7 cellular contexts compared by ENCODE assay signal in genomic region chr15:74988007-74988800, GRCh38. TPM values are rescaled to one million over a fixed set of nuclear protein-coding genes. Genes with fewer than 3 reads are reported as not detected.
A peak's percentile ranks its signal among the peaks of the same experiment; 100 is the strongest.
DNase-seq lines count a peak whose midpoint lies in the region; ATAC-seq, FAIRE-seq and TF ChIP-seq lines count a peak whose summit lies in the region.

No MANE protein-coding gene starts in this region.

- no peak for ATAC-seq in GM21526 (IDR thresholded peaks at IDR 0.05; ENCODE audit: low FRiP score, unreplicated experiment)

- H3K27me3 ChIP-seq in KMS-11 (ENCODE audit: insufficient read depth, low read depth) (peaks cover 14% of the 10 kb centered on the region), parathyroid adenoma (ENCODE audit: control insufficient read depth, insufficient read depth, low read length) (no peaks in the 10 kb centered on the region)

- FAIRE-seq in kidney (lab: Jason Lieb, UNC) = no peak

- H3K9me3 ChIP-seq in parathyroid adenoma (ENCODE audit: control insufficient read depth, low read length) = no peaks in the 10 kb centered on the region
- H3K9me3 ChIP-seq in kidney (ENCODE audit: control insufficient read depth in 1 of 2, low read length in 2 of 2) = no peaks in the 10 kb centered on the region

- DNase-seq in GM04504 (ENCODE audit: low read depth) (peak; percentile 3), SK-N-DZ (ENCODE audit: low spot score) (peak; percentile 73), dermis blood vessel endothelial cell (peak; percentile 81), kidney (no peak)

- H2AFZ ChIP-seq in KMS-11 (ENCODE audit: low read depth) (no peak overlapping the region), parathyroid adenoma (no peak overlapping the region)

- H3K9ac ChIP-seq in KMS-11 (no peak overlapping the region), parathyroid adenoma (no peak overlapping the region), kidney (ENCODE audit: low read length in 2 of 2) (no peak overlapping the region)

- TF ChIP-seq CTCF in KMS-11 (conservative IDR thresholded peaks at IDR 0.05; ENCODE audit: low read depth, low read length) (peak; percentile 68), parathyroid adenoma (IDR thresholded peaks at IDR 0.05) (peak; percentile 56), kidney (IDR thresholded peaks at IDR 0.05; ENCODE audit: borderline replicate concordance, extremely low read depth, insufficient read depth) (no peak)

- no peaks in the 10 kb centered on the region for H4K20me1 ChIP-seq in KMS-11 (ENCODE audit: insufficient read depth)

- no peaks in the 10 kb centered on the region for H3K79me2 ChIP-seq in KMS-11 (ENCODE audit: insufficient read depth, low read depth)
- H3K79me2 ChIP-seq in parathyroid adenoma = no peaks in the 10 kb centered on the region

- H3K4me1 ChIP-seq in KMS-11 (ENCODE audit: low read depth, poor library complexity, severe bottlenecking) = peaks cover 25% of the 10 kb centered on the region
- peaks cover 4% of the 10 kb centered on the region for H3K4me1 ChIP-seq in parathyroid adenoma
- H3K4me1 ChIP-seq in kidney (ENCODE audit: control insufficient read depth in 1 of 2, insufficient read depth in 1 of 2, low read depth in 1 of 2, low read length in 2 of 2) = no peaks in the 10 kb centered on the region

- H3K4me2 ChIP-seq in KMS-11 = no peak overlapping the region
- no peak overlapping the region for H3K4me2 ChIP-seq in parathyroid adenoma (ENCODE audit: low read length)

- no peak overlapping the region for H3K4me3 ChIP-seq in KMS-11 (IDR thresholded peaks at IDR 0.05; ENCODE audit: insufficient read depth, low read depth, low read length)
- no peak overlapping the region for H3K4me3 ChIP-seq in parathyroid adenoma (ENCODE audit: low read depth, low read length)
- no peak overlapping the region for H3K4me3 ChIP-seq in kidney (ENCODE audit: low read length in 2 of 2)

- no peak overlapping the region for H3K27ac ChIP-seq in KMS-11
- no peak overlapping the region for H3K27ac ChIP-seq in parathyroid adenoma
- no peak overlapping the region for H3K27ac ChIP-seq in kidney (ENCODE audit: low read depth in 2 of 2, low read length in 2 of 2)

- intact Hi-C loops in kidney (cut with DNase I) = no loop called here

- H3K36me3 ChIP-seq in KMS-11 (ENCODE audit: insufficient read depth) = no peaks in the 10 kb centered on the region
- H3K36me3 ChIP-seq in parathyroid adenoma (ENCODE audit: control insufficient read depth, insufficient read depth, low read length) = no peaks in the 10 kb centered on the region
- H3K36me3 ChIP-seq in kidney (ENCODE audit: control insufficient read depth in 1 of 2, insufficient read depth in 2 of 2, low read length in 2 of 2) = no peaks in the 10 kb centered on the region

RNA-seq across cellular contexts. Expression of gene SCAMP5, which starts 7.2 kb away (rescaled TPM):
- polyA plus RNA-seq in SK-N-DZ (2014; cell fraction: cytosol; rRNA removed) = 49.6 and 50.5 TPM in 2 replicates
- polyA plus RNA-seq in SK-N-DZ (2014; cell fraction: nucleus; rRNA removed) = 80.5 and 89.5 TPM in 2 replicates
- total RNA-seq in dermis blood vessel endothelial cell (9.5 and 11.6 TPM in 2 replicates), kidney (13.4 TPM)
- 29.5 TPM for polyA plus RNA-seq in kidney (ENCODE audit: insufficient read depth, low read depth, low replicate concordance)

RNA-seq across cellular contexts. Expression of gene RPP25, which starts 31.6 kb away (rescaled TPM):
- polyA plus RNA-seq in SK-N-DZ (2014; cell fraction: cytosol; rRNA removed) = 13.3 and 13.8 TPM in 2 replicates
- 6.0 and 7.1 TPM in 2 replicates for polyA plus RNA-seq in SK-N-DZ (2014; cell fraction: nucleus; rRNA removed)
- total RNA-seq in dermis blood vessel endothelial cell = 25.8 and 31.1 TPM in 2 replicates
- 7.2 TPM for total RNA-seq in kidney
- 7.3 TPM for polyA plus RNA-seq in kidney (ENCODE audit: insufficient read depth, low read depth, low replicate concordance)

RNA-seq across cellular contexts. Expression of gene PPCDC, which starts 35.2 kb away (rescaled TPM):
- 20.4 and 33.5 TPM in 2 replicates for polyA plus RNA-seq in SK-N-DZ (2014; cell fraction: cytosol; rRNA removed)
- polyA plus RNA-seq in SK-N-DZ (2014; cell fraction: nucleus; rRNA removed) = 23.3 and 50.7 TPM in 2 replicates
- total RNA-seq in dermis blood vessel endothelial cell = 14.0 and 14.5 TPM in 2 replicates
- 16.3 TPM for total RNA-seq in kidney
- polyA plus RNA-seq in kidney (ENCODE audit: insufficient read depth, low read depth, low replicate concordance) = 25.3 TPM

RNA-seq across cellular contexts. Expression of gene COX5A, which starts 50.3 kb away (rescaled TPM):
- polyA plus RNA-seq in SK-N-DZ (2014; cell fraction: cytosol; rRNA removed) = 284 and 377 TPM in 2 replicates
- polyA plus RNA-seq in SK-N-DZ (2014; cell fraction: nucleus; rRNA removed) = 228 and 275 TPM in 2 replicates
- total RNA-seq in dermis blood vessel endothelial cell (47.5 and 79.2 TPM in 2 replicates), kidney (150 TPM)
- 701 TPM for polyA plus RNA-seq in kidney (ENCODE audit: insufficient read depth, low read depth, low replicate concordance)
